ENCODE assay signal across 2 cellular contexts in genomic region chr1:23967871-23968270, GRCh38.
TF ChIP-seq lines count a peak whose summit lies in the region.

No MANE protein-coding gene starts in this region.

TF ChIP-seq in SK-N-SH, 30 proteins besides CTCF, POLR2A, EP300 and RAD21:
- no peak for TF ChIP-seq EZH2phosphoT487 (IDR thresholded peaks at IDR 0.05; ENCODE audit: borderline replicate concordance, low read depth)
- TF ChIP-seq POLR2AphosphoS5 (IDR thresholded peaks at IDR 0.05; ENCODE audit: low read depth, low read length): 0 out of 2 replicates have a peak, but pooled peaks have one; percentile 3

TF ChIP-seq in SK-N-SH treated with all-trans-retinoic acid at 6 μM for 48 hours, 23 proteins besides CTCF, POLR2A, EP300 and RAD21:
- TF ChIP-seq POU6F1 (CRISPR knock-in tag; IDR thresholded peaks at IDR 0.05; ENCODE audit: borderline replicate concordance, low read depth) (no peak), ZC3H10 (CRISPR knock-in tag; IDR thresholded peaks at IDR 0.05) (no peak), ESRRG (CRISPR knock-in tag; IDR thresholded peaks at IDR 0.05) (no peak), GLIS3 (CRISPR knock-in tag; IDR thresholded peaks at IDR 0.05) (no peak), ISL1 (CRISPR knock-in tag; IDR thresholded peaks at IDR 0.05) (no peak), OSR1 (CRISPR knock-in tag; IDR thresholded peaks at IDR 0.05) (no peak), RARB (CRISPR knock-in tag; IDR thresholded peaks at IDR 0.05) (no peak), CSRNP3 (CRISPR knock-in tag; IDR thresholded peaks at IDR 0.05) (no peak), TCF4 (CRISPR knock-in tag; IDR thresholded peaks at IDR 0.05; ENCODE audit: borderline replicate concordance) (no peak), BACH2 (CRISPR knock-in tag; IDR thresholded peaks at IDR 0.05; ENCODE audit: borderline replicate concordance) (no peak), ZNF70 (CRISPR knock-in tag; IDR thresholded peaks at IDR 0.05) (no peak), ARNTL (CRISPR knock-in tag; IDR thresholded peaks at IDR 0.05; ENCODE audit: borderline replicate concordance, low read depth) (no peak), ZFP3 (CRISPR knock-in tag; IDR thresholded peaks at IDR 0.05) (no peak), ZNF565 (CRISPR knock-in tag; conservative IDR thresholded peaks at IDR 0.05; ENCODE audit: low read depth) (no peak), CSDC2 (CRISPR knock-in tag; IDR thresholded peaks at IDR 0.05) (no peak)
- TF ChIP-seq, protein P1, sequence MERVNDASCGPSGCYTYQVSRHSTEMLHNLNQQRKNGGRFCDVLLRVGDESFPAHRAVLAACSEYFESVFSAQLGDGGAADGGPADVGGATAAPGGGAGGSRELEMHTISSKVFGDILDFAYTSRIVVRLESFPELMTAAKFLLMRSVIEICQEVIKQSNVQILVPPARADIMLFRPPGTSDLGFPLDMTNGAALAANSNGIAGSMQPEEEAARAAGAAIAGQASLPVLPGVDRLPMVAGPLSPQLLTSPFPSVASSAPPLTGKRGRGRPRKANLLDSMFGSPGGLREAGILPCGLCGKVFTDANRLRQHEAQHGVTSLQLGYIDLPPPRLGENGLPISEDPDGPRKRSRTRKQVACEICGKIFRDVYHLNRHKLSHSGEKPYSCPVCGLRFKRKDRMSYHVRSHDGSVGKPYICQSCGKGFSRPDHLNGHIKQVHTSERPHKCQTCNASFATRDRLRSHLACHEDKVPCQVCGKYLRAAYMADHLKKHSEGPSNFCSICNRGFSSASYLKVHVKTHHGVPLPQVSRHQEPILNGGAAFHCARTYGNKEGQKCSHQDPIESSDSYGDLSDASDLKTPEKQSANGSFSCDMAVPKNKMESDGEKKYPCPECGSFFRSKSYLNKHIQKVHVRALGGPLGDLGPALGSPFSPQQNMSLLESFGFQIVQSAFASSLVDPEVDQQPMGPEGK (CRISPR knock-in tag; IDR thresholded peaks at IDR 0.05; ENCODE audit: borderline replicate concordance): no peak
- TF ChIP-seq, protein P2, sequence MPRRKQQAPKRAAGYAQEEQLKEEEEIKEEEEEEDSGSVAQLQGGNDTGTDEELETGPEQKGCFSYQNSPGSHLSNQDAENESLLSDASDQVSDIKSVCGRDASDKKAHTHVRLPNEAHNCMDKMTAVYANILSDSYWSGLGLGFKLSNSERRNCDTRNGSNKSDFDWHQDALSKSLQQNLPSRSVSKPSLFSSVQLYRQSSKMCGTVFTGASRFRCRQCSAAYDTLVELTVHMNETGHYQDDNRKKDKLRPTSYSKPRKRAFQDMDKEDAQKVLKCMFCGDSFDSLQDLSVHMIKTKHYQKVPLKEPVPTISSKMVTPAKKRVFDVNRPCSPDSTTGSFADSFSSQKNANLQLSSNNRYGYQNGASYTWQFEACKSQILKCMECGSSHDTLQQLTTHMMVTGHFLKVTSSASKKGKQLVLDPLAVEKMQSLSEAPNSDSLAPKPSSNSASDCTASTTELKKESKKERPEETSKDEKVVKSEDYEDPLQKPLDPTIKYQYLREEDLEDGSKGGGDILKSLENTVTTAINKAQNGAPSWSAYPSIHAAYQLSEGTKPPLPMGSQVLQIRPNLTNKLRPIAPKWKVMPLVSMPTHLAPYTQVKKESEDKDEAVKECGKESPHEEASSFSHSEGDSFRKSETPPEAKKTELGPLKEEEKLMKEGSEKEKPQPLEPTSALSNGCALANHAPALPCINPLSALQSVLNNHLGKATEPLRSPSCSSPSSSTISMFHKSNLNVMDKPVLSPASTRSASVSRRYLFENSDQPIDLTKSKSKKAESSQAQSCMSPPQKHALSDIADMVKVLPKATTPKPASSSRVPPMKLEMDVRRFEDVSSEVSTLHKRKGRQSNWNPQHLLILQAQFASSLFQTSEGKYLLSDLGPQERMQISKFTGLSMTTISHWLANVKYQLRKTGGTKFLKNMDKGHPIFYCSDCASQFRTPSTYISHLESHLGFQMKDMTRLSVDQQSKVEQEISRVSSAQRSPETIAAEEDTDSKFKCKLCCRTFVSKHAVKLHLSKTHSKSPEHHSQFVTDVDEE (CRISPR knock-in tag; IDR thresholded peaks at IDR 0.05): no peak
